Comparison of ENCODE assay signal across 1 cellular context in the genomic region with DNA sequence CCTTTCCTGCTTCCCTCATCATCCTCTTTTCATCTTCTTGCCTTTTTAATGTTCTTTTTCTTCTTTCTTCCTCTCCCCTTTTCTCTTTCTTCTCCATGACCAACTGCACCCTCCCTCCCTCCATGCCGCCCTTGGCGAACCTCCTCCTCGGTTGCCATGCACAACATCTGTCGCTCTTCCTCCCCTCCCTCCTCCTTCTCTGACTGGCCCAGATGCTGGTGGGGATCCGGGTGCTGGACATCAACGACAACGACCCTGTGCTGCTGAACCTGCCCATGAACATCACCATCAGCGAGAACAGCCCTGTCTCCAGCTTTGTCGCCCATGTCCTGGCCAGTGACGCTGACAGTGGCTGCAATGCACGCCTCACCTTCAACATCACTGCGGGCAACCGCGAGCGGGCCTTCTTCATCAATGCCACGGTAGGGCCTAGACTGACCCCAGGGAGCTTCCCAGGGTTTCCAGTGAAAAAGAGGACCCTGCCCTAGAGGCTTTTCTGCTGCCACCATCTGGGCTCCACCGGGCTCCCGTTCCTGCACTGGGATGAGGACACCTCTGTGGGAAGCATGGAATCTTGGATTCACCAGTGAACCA.
TF ChIP-seq lines count a peak whose summit lies in the region.

No MANE protein-coding gene starts in this region.

TF ChIP-seq in HepG2, 621 proteins besides CTCF, POLR2A, EP300 and RAD21:
- TF ChIP-seq, protein P1, sequence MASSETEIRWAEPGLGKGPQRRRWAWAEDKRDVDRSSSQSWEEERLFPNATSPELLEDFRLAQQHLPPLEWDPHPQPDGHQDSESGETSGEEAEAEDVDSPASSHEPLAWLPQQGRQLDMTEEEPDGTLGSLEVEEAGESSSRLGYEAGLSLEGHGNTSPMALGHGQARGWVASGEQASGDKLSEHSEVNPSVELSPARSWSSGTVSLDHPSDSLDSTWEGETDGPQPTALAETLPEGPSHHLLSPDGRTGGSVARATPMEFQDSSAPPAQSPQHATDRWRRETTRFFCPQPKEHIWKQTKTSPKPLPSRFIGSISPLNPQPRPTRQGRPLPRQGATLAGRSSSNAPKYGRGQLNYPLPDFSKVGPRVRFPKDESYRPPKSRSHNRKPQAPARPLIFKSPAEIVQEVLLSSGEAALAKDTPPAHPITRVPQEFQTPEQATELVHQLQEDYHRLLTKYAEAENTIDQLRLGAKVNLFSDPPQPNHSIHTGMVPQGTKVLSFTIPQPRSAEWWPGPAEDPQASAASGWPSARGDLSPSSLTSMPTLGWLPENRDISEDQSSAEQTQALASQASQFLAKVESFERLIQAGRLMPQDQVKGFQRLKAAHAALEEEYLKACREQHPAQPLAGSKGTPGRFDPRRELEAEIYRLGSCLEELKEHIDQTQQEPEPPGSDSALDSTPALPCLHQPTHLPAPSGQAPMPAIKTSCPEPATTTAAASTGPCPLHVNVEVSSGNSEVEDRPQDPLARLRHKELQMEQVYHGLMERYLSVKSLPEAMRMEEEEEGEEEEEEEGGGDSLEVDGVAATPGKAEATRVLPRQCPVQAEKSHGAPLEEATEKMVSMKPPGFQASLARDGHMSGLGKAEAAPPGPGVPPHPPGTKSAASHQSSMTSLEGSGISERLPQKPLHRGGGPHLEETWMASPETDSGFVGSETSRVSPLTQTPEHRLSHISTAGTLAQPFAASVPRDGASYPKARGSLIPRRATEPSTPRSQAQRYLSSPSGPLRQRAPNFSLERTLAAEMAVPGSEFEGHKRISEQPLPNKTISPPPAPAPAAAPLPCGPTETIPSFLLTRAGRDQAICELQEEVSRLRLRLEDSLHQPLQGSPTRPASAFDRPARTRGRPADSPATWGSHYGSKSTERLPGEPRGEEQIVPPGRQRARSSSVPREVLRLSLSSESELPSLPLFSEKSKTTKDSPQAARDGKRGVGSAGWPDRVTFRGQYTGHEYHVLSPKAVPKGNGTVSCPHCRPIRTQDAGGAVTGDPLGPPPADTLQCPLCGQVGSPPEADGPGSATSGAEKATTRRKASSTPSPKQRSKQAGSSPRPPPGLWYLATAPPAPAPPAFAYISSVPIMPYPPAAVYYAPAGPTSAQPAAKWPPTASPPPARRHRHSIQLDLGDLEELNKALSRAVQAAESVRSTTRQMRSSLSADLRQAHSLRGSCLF (CRISPR knock-in tag; IDR thresholded peaks at IDR 0.05; ENCODE audit: borderline replicate concordance), result no peak
- TF ChIP-seq KMT2A (CRISPR knock-in tag; IDR thresholded peaks at IDR 0.05) (no peak), TAF15 (IDR thresholded peaks at IDR 0.05; ENCODE audit: low read depth, low read length, poor library complexity, severe bottlenecking) (no peak), ZNF329 (CRISPR knock-in tag; IDR thresholded peaks at IDR 0.05; ENCODE audit: low read depth) (no peak), RORA (CRISPR knock-in tag; IDR thresholded peaks at IDR 0.05) (no peak), ZFYVE20 (CRISPR knock-in tag; IDR thresholded peaks at IDR 0.05; ENCODE audit: borderline replicate concordance, low read depth) (no peak), MTF2 (CRISPR knock-in tag; IDR thresholded peaks at IDR 0.05; ENCODE audit: borderline replicate concordance) (no peak), PITX1 (CRISPR knock-in tag; IDR thresholded peaks at IDR 0.05) (no peak), MZF1 (CRISPR knock-in tag; IDR thresholded peaks at IDR 0.05; ENCODE audit: borderline replicate concordance) (no peak), ZNF33B (CRISPR knock-in tag; IDR thresholded peaks at IDR 0.05) (no peak), ZNF660 (CRISPR knock-in tag; IDR thresholded peaks at IDR 0.05; ENCODE audit: borderline replicate concordance, low read depth) (no peak), SALL1 (CRISPR knock-in tag; IDR thresholded peaks at IDR 0.05) (no peak), NFYC (CRISPR knock-in tag; IDR thresholded peaks at IDR 0.05) (no peak)
- TF ChIP-seq, protein P2, sequence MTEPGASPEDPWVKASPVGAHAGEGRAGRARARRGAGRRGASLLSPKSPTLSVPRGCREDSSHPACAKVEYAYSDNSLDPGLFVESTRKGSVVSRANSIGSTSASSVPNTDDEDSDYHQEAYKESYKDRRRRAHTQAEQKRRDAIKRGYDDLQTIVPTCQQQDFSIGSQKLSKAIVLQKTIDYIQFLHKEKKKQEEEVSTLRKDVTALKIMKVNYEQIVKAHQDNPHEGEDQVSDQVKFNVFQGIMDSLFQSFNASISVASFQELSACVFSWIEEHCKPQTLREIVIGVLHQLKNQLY (CRISPR knock-in tag; IDR thresholded peaks at IDR 0.05), result no peak
- TF ChIP-seq, protein P3, sequence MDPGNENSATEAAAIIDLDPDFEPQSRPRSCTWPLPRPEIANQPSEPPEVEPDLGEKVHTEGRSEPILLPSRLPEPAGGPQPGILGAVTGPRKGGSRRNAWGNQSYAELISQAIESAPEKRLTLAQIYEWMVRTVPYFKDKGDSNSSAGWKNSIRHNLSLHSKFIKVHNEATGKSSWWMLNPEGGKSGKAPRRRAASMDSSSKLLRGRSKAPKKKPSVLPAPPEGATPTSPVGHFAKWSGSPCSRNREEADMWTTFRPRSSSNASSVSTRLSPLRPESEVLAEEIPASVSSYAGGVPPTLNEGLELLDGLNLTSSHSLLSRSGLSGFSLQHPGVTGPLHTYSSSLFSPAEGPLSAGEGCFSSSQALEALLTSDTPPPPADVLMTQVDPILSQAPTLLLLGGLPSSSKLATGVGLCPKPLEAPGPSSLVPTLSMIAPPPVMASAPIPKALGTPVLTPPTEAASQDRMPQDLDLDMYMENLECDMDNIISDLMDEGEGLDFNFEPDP (CRISPR knock-in tag; conservative IDR thresholded peaks at IDR 0.05), result no peak
- TF ChIP-seq, protein P4, sequence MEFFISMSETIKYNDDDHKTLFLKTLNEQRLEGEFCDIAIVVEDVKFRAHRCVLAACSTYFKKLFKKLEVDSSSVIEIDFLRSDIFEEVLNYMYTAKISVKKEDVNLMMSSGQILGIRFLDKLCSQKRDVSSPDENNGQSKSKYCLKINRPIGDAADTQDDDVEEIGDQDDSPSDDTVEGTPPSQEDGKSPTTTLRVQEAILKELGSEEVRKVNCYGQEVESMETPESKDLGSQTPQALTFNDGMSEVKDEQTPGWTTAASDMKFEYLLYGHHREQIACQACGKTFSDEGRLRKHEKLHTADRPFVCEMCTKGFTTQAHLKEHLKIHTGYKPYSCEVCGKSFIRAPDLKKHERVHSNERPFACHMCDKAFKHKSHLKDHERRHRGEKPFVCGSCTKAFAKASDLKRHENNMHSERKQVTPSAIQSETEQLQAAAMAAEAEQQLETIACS (CRISPR knock-in tag; IDR thresholded peaks at IDR 0.05), result no peak
- TF ChIP-seq, protein P5, sequence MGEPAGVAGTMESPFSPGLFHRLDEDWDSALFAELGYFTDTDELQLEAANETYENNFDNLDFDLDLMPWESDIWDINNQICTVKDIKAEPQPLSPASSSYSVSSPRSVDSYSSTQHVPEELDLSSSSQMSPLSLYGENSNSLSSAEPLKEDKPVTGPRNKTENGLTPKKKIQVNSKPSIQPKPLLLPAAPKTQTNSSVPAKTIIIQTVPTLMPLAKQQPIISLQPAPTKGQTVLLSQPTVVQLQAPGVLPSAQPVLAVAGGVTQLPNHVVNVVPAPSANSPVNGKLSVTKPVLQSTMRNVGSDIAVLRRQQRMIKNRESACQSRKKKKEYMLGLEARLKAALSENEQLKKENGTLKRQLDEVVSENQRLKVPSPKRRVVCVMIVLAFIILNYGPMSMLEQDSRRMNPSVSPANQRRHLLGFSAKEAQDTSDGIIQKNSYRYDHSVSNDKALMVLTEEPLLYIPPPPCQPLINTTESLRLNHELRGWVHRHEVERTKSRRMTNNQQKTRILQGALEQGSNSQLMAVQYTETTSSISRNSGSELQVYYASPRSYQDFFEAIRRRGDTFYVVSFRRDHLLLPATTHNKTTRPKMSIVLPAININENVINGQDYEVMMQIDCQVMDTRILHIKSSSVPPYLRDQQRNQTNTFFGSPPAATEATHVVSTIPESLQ (CRISPR knock-in tag; conservative IDR thresholded peaks at IDR 0.05), result no peak
- TF ChIP-seq, protein P6, sequence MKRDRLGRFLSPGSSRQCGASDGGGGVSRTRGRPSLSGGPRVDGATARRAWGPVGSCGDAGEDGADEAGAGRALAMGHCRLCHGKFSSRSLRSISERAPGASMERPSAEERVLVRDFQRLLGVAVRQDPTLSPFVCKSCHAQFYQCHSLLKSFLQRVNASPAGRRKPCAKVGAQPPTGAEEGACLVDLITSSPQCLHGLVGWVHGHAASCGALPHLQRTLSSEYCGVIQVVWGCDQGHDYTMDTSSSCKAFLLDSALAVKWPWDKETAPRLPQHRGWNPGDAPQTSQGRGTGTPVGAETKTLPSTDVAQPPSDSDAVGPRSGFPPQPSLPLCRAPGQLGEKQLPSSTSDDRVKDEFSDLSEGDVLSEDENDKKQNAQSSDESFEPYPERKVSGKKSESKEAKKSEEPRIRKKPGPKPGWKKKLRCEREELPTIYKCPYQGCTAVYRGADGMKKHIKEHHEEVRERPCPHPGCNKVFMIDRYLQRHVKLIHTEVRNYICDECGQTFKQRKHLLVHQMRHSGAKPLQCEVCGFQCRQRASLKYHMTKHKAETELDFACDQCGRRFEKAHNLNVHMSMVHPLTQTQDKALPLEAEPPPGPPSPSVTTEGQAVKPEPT (CRISPR knock-in tag; IDR thresholded peaks at IDR 0.05; ENCODE audit: low read depth), result no peak
- TF ChIP-seq, protein P7, sequence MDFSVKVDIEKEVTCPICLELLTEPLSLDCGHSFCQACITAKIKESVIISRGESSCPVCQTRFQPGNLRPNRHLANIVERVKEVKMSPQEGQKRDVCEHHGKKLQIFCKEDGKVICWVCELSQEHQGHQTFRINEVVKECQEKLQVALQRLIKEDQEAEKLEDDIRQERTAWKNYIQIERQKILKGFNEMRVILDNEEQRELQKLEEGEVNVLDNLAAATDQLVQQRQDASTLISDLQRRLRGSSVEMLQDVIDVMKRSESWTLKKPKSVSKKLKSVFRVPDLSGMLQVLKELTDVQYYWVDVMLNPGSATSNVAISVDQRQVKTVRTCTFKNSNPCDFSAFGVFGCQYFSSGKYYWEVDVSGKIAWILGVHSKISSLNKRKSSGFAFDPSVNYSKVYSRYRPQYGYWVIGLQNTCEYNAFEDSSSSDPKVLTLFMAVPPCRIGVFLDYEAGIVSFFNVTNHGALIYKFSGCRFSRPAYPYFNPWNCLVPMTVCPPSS (IDR thresholded peaks at IDR 0.05), result no peak
